ENCODE assay signal across 8 cellular contexts in the genomic region with DNA sequence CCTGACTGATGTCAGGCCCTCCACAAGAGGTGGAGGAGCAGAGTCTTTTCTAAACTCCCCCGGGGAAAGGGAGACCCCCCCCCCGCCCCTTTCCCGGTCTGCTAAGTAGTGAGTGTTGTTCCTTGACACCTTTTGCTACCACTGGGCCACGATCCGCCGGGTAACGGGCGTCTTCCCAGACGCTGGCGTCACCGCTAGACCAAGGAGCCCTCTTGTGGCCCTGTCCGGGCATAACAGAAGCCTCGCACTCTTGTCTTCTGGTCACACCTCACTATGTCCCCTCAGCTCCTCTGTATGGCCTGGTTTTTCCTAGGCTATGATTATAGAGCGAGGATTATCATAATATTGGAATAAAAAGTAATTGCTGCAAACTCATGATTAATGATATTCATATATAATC. TPM values are rescaled to one million over a fixed set of nuclear protein-coding genes. Genes with fewer than 3 reads are reported as not detected.
A peak's percentile ranks its signal among the peaks of the same experiment; 100 is the strongest.
DNase-seq lines count a peak whose midpoint lies in the region; ATAC-seq and TF ChIP-seq lines count a peak whose summit lies in the region.
"Not testable (repeated sequence)": the region's sequence is repeated elsewhere in the genome, so short reads cannot be mapped to it uniquely, and the experiment has no call there.

No MANE protein-coding gene starts in this region.

- peaks cover 11 to 19% of the 10 kb centered on the region in 2 experiments; a peak in 3 of 4 replicates for H3K4me1 ChIP-seq in HCT116 (ENCODE audit: control insufficient read depth in 1 of 2, insufficient read depth in 2 of 2, low read length in 2 of 2)
- H3K4me1 ChIP-seq in OCI-LY1 (ENCODE audit: insufficient read depth, low read length, severe bottlenecking) = peaks cover 19% of the 10 kb centered on the region

- H3K27ac Mint-ChIP-seq in glutamatergic neuron (ENCODE audit: unreplicated experiment) = peak overlapping the region; percentile 100
- H3K27ac Mint-ChIP-seq in naive thymus-derived CD8-positive, alpha-beta T cell = peak overlapping the region in 7 of 10 donors; percentile 19 to 87 (median 31)

- not testable (repeated sequence) for H3K36me3 Mint-ChIP-seq in glutamatergic neuron (ENCODE audit: unreplicated experiment)
- H3K36me3 Mint-ChIP-seq in naive thymus-derived CD8-positive, alpha-beta T cell = peaks cover 0 to 46% (median 2%) of the 10 kb centered on the region in 3 donors

- intact Hi-C loops in HCT116 (cut with micrococcal nuclease) = not testable (repeated sequence)

- H4K20me1 ChIP-seq in HCT116 (ENCODE audit: insufficient read depth); OCI-LY1 (ENCODE audit: insufficient read depth, low read length): not testable (repeated sequence)

- not testable (repeated sequence) for H3F3A ChIP-seq in OCI-LY1 (ENCODE audit: insufficient read depth, low read length)

- not testable (repeated sequence) for BruUV-seq in HCT116 (replicated peaks; lab: Mats Ljungman, UMichigan)

- CTCF ChIA-PET in HCT116 (lab: Charles Lee) = interaction anchor here (0.6 kb wide), 1 partner anchor 21 kb away, joined by 3 read pairs; no protein-coding TSS in a partner anchor

- H3K4me3 Mint-ChIP-seq in glutamatergic neuron (ENCODE audit: unreplicated experiment) = peak overlapping the region; percentile 90
- H3K4me3 Mint-ChIP-seq in naive thymus-derived CD8-positive, alpha-beta T cell = peak overlapping the region in 8 of 10 donors; percentile 19 to 72 (median 48)

- H2AFZ ChIP-seq in HCT116 (ENCODE audit: low read depth, low read length, poor library complexity, severe bottlenecking); OCI-LY1 (ENCODE audit: low read length): not testable (repeated sequence)

- not testable (repeated sequence) for H3K27me3 Mint-ChIP-seq in glutamatergic neuron (ENCODE audit: unreplicated experiment); naive thymus-derived CD8-positive, alpha-beta T cell

- peaks cover 33% of the 10 kb centered on the region for H3K4me1 Mint-ChIP-seq in glutamatergic neuron (ENCODE audit: low read depth, unreplicated experiment)
- peaks cover 16 to 47% (median 30%) of the 10 kb centered on the region in 4 donors for H3K4me1 Mint-ChIP-seq in naive thymus-derived CD8-positive, alpha-beta T cell

- TF ChIP-seq CTCF in HCT116 (IDR thresholded peaks at IDR 0.05 in 2 of 3, conservative IDR thresholded peaks at IDR 0.05 in 1 of 3; ENCODE audit: borderline replicate concordance in 1 of 3, insufficient read depth in 1 of 3, low read depth in 2 of 3, low read length in 2 of 3) = peak; percentile 45 to 67 (median 58); a peak in 5 of 6 replicates
- peak; percentile 51 for TF ChIP-seq CTCF in OCI-LY1 (IDR thresholded peaks at IDR 0.05; ENCODE audit: low read length)
- TF ChIP-seq CTCF in astrocyte of the cerebellum (IDR thresholded peaks at IDR 0.05; ENCODE audit: low read depth, low read length, missing control alignments) = peak; percentile 74
- peak; percentile 64 for TF ChIP-seq CTCF in glutamatergic neuron (IDR thresholded peaks at IDR 0.05; ENCODE audit: partially characterized antibody, unreplicated experiment)

- peak; percentile 57 for TF ChIP-seq RAD21 in HCT116 (IDR thresholded peaks at IDR 0.05; ENCODE audit: low read depth)

- ATAC-seq in HCT116; naive thymus-derived CD8-positive, alpha-beta T cell: not testable (repeated sequence)

- H3K4me3 ChIP-seq in HCT116 (replicated peaks in 1 of 2; ENCODE audit: low read depth in 1 of 2, low read length in 2 of 2); OCI-LY1 (ENCODE audit: low read depth, low read length, poor library complexity, severe bottlenecking); astrocyte of the cerebellum (ENCODE audit: low read depth, low read length): not testable (repeated sequence)

- H3K27me3 ChIP-seq in HCT116 (ENCODE audit: insufficient read depth, low read length); OCI-LY1 (ENCODE audit: insufficient read depth, low read length): not testable (repeated sequence)

- not testable (repeated sequence) for TF ChIP-seq POLR2A in HCT116 (IDR thresholded peaks at IDR 0.05; ENCODE audit: borderline replicate concordance, extremely low read depth, insufficient read depth, insufficient read length)

- DNase-seq in AML-193 (lab: John Stamatoyannopoulos, UW) = peak; percentile 28 to 31
- DNase-seq in HCT116 (ENCODE audit: low read depth, low spot score); astrocyte of the cerebellum (ENCODE audit: low read depth): not testable (repeated sequence)
- DNase-seq in activated CD4-positive, alpha-beta T cell treated with anti-CD3 and anti-CD28 coated beads for 4 hours = peak; percentile 62 to 68
- DNase-seq in glutamatergic neuron = peak; percentile 89
- peak in 6 of 10 donors; percentile 13 to 47 (median 38) for DNase-seq in naive thymus-derived CD8-positive, alpha-beta T cell
- DNase-seq in stimulated activated CD4-positive, alpha-beta T cell treated with anti-CD3 and anti-CD28 coated beads, TNF-alpha, amount 100 ng/mL, for 48 hours (ENCODE audit: low read depth in 3 of 3) = peak; percentile 36 to 62 (median 55)

- H3K9ac ChIP-seq in HCT116 (ENCODE audit: low read length); OCI-LY1 (ENCODE audit: low read length): not testable (repeated sequence)

- POLR2A ChIA-PET in HCT116 (lab: Charles Lee); naive thymus-derived CD8-positive, alpha-beta T cell (lab: Charles Lee): not testable (repeated sequence)

- not testable (repeated sequence) for H3K36me3 ChIP-seq in HCT116 (ENCODE audit: control insufficient read depth in 1 of 2, insufficient read depth in 2 of 2, low read length in 2 of 2); OCI-LY1 (ENCODE audit: insufficient read depth, low read length)

- RAD21 ChIA-PET in HCT116 (lab: Charles Lee; ENCODE audit: low non-redundant PET in 1 of 2, low total read pairs in 2 of 2, uncharacterized antibody in 2 of 2, unreplicated experiment in 2 of 2) = not testable (repeated sequence)

- H3K79me2 ChIP-seq in HCT116 (ENCODE audit: insufficient read depth, low read length); OCI-LY1 (ENCODE audit: insufficient read depth, low read length): not testable (repeated sequence)

- H3K4me2 ChIP-seq in HCT116 (ENCODE audit: low read length) (peak overlapping the region; percentile 17; the same call in 1 of the 2 replicates), OCI-LY1 (ENCODE audit: low read length) (peak overlapping the region; percentile 44)

- H3K9me2 ChIP-seq in HCT116 (ENCODE audit: insufficient read depth); OCI-LY1 (ENCODE audit: low read depth, low read length): not testable (repeated sequence)

- not testable (repeated sequence) for H3K9me3 Mint-ChIP-seq in glutamatergic neuron (ENCODE audit: unreplicated experiment); naive thymus-derived CD8-positive, alpha-beta T cell

- in situ Hi-C loops in astrocyte of the cerebellum (cut with HindIII; ENCODE audit: low sequenced_read_pairs) = not testable (repeated sequence)

- not testable (repeated sequence) for H3K27ac ChIP-seq in HCT116 (ENCODE audit: low read depth, low read length); OCI-LY1 (ENCODE audit: low read depth, low read length, poor library complexity, severe bottlenecking)

- not testable (repeated sequence) for H3K9me3 ChIP-seq in HCT116 (ENCODE audit: control insufficient read depth in 1 of 2, insufficient read depth in 1 of 2, low read depth in 1 of 2, low read length in 2 of 2); OCI-LY1 (ENCODE audit: low read length)

RNA-seq across cellular contexts. Expression of a gene that starts 12.3 kb away (rescaled TPM):
- total RNA-seq in HCT116 (2021; ENCODE audit: unreplicated experiment) (42.1 TPM), glutamatergic neuron (ENCODE audit: unreplicated experiment) (41.2 TPM)
- 35.3 and 35.8 TPM in 2 replicates for polyA plus RNA-seq in HCT116 (2012)
- 10 to 100 TPM; 24.3 to 25.5 TPM for total RNA-seq in naive thymus-derived CD8-positive, alpha-beta T cell
- polyA plus RNA-seq in naive thymus-derived CD8-positive, alpha-beta T cell = 10 to 100 TPM; 10.8 to 18.4 (median 12.9) TPM

RNA-seq across cellular contexts. Expression of a gene that starts 50.0 kb away (rescaled TPM):
- total RNA-seq in HCT116 (2021; ENCODE audit: unreplicated experiment) (3.3 TPM), glutamatergic neuron (ENCODE audit: unreplicated experiment) (10.8 TPM)
- polyA plus RNA-seq in HCT116 (2012) = 2.7 and 3.2 TPM in 2 replicates
- total RNA-seq in naive thymus-derived CD8-positive, alpha-beta T cell = 1 to 10 TPM in 1 of 2 experiments, under 1 TPM in 1; 0.81 to 1.2 TPM
- under 1 TPM in 1 of 3 donors, not detected in 2; 0.06 TPM for polyA plus RNA-seq in naive thymus-derived CD8-positive, alpha-beta T cell
